Comparison of ENCODE assay signal across 1 cellular context in the genomic region with DNA sequence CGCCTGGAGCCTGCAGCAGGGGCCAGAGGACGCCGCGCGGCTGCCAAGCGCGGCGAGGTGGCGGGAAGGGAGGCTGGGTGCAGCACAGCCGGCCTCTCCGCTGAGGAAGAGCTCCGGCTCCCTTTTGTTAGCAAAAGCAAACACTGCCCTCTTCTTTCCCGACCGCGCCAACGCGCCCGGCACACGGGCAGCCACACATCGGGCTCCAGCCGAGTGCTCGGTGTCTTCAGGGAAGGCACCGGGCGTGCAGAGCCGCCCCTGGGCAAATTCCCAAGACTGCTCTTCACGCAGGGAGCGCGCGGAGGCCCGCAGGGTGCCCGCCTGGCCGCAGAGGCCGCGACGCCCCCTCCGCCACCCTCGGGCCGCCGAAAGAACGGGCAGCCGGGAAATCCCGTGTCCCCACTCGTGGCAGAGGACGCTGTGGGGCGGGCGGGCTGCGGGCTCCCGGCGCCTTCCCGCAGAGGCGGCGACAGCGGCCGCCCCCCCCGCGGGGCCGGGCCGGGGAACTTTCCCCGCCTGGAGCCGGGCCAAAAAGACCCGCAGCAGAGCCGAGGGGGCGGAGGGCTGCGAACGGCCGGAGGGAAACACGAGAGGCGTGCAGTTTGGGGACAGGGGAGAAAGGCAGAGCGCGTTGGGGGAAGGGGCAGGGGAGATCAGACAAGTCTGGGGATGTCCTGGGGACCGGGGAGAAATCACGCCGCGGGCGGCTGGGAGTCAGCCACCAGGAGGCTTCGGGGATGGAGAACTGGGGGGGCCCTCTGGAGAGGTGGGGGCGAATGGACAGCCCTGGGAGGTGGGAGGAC.
TF ChIP-seq lines count a peak whose summit lies in the region.

No MANE protein-coding gene starts in this region.

TF ChIP-seq in HepG2, 621 proteins besides CTCF, POLR2A, EP300 and RAD21 (continued from another document and continues in another):
- TF ChIP-seq, protein P1, sequence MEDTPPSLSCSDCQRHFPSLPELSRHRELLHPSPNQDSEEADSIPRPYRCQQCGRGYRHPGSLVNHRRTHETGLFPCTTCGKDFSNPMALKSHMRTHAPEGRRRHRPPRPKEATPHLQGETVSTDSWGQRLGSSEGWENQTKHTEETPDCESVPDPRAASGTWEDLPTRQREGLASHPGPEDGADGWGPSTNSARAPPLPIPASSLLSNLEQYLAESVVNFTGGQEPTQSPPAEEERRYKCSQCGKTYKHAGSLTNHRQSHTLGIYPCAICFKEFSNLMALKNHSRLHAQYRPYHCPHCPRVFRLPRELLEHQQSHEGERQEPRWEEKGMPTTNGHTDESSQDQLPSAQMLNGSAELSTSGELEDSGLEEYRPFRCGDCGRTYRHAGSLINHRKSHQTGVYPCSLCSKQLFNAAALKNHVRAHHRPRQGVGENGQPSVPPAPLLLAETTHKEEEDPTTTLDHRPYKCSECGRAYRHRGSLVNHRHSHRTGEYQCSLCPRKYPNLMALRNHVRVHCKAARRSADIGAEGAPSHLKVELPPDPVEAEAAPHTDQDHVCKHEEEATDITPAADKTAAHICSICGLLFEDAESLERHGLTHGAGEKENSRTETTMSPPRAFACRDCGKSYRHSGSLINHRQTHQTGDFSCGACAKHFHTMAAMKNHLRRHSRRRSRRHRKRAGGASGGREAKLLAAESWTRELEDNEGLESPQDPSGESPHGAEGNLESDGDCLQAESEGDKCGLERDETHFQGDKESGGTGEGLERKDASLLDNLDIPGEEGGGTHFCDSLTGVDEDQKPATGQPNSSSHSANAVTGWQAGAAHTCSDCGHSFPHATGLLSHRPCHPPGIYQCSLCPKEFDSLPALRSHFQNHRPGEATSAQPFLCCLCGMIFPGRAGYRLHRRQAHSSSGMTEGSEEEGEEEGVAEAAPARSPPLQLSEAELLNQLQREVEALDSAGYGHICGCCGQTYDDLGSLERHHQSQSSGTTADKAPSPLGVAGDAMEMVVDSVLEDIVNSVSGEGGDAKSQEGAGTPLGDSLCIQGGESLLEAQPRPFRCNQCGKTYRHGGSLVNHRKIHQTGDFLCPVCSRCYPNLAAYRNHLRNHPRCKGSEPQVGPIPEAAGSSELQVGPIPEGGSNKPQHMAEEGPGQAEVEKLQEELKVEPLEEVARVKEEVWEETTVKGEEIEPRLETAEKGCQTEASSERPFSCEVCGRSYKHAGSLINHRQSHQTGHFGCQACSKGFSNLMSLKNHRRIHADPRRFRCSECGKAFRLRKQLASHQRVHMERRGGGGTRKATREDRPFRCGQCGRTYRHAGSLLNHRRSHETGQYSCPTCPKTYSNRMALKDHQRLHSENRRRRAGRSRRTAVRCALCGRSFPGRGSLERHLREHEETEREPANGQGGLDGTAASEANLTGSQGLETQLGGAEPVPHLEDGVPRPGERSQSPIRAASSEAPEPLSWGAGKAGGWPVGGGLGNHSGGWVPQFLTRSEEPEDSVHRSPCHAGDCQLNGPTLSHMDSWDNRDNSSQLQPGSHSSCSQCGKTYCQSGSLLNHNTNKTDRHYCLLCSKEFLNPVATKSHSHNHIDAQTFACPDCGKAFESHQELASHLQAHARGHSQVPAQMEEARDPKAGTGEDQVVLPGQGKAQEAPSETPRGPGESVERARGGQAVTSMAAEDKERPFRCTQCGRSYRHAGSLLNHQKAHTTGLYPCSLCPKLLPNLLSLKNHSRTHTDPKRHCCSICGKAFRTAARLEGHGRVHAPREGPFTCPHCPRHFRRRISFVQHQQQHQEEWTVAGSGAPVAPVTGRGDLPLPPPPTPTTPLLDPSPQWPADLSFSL (CRISPR knock-in tag; IDR thresholded peaks at IDR 0.05) = 0 out of 2 replicates have a peak, but pooled peaks have one; percentile 0
- TF ChIP-seq, protein P2, sequence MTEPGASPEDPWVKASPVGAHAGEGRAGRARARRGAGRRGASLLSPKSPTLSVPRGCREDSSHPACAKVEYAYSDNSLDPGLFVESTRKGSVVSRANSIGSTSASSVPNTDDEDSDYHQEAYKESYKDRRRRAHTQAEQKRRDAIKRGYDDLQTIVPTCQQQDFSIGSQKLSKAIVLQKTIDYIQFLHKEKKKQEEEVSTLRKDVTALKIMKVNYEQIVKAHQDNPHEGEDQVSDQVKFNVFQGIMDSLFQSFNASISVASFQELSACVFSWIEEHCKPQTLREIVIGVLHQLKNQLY (CRISPR knock-in tag; IDR thresholded peaks at IDR 0.05) = no peak
- TF ChIP-seq TSC22D2 (CRISPR knock-in tag; IDR thresholded peaks at IDR 0.05; ENCODE audit: borderline replicate concordance) (no peak), ZNF232 (CRISPR knock-in tag; IDR thresholded peaks at IDR 0.05; ENCODE audit: borderline replicate concordance) (no peak), ZNF605 (CRISPR knock-in tag; IDR thresholded peaks at IDR 0.05) (no peak), ETV6 (CRISPR knock-in tag; conservative IDR thresholded peaks at IDR 0.05) (no peak; the same call in 1 of the 2 replicates), KLF11 (CRISPR knock-in tag; IDR thresholded peaks at IDR 0.05) (no peak), SMYD3 (CRISPR knock-in tag; IDR thresholded peaks at IDR 0.05) (no peak), KMT2B (CRISPR knock-in tag; IDR thresholded peaks at IDR 0.05) (no peak), ETV5 (CRISPR knock-in tag; IDR thresholded peaks at IDR 0.05; ENCODE audit: borderline replicate concordance) (no peak; the same call in 1 of the 2 replicates), ASH2L (IDR thresholded peaks at IDR 0.05; ENCODE audit: insufficient read length, low read depth, low read length) (peak; percentile 72), ZNF510 (CRISPR knock-in tag; IDR thresholded peaks at IDR 0.05; ENCODE audit: low read depth) (no peak), FOXJ3 (CRISPR knock-in tag; IDR thresholded peaks at IDR 0.05; ENCODE audit: borderline replicate concordance) (no peak), CCDC6 (CRISPR knock-in tag; IDR thresholded peaks at IDR 0.05) (no peak), MTA1 (CRISPR knock-in tag; IDR thresholded peaks at IDR 0.05; ENCODE audit: borderline replicate concordance) (peak; percentile 84; the same call in 1 of the 2 replicates), HOXA7 (CRISPR knock-in tag; IDR thresholded peaks at IDR 0.05) (no peak), ZNF430 (CRISPR knock-in tag; IDR thresholded peaks at IDR 0.05) (no peak), GTF2F1 (IDR thresholded peaks at IDR 0.05; ENCODE audit: low read length) (no peak), SNAI1 (CRISPR knock-in tag; IDR thresholded peaks at IDR 0.05; ENCODE audit: borderline replicate concordance) (no peak), FOXC1 (CRISPR knock-in tag; IDR thresholded peaks at IDR 0.05; ENCODE audit: borderline replicate concordance) (no peak; the same call in 1 of the 2 replicates), ZSCAN21 (CRISPR knock-in tag; IDR thresholded peaks at IDR 0.05; ENCODE audit: borderline replicate concordance) (0 out of 2 replicates have a peak, but pooled peaks have one; percentile 18), ZBTB1 (CRISPR knock-in tag; IDR thresholded peaks at IDR 0.05; ENCODE audit: borderline replicate concordance) (no peak), FOXO1 (CRISPR knock-in tag; IDR thresholded peaks at IDR 0.05) (no peak), ZNF547 (CRISPR knock-in tag; IDR thresholded peaks at IDR 0.05) (no peak), ZNF263 (CRISPR knock-in tag; IDR thresholded peaks at IDR 0.05) (no peak), ZNF367 (CRISPR knock-in tag; IDR thresholded peaks at IDR 0.05; ENCODE audit: borderline replicate concordance) (no peak), ZNF3 (CRISPR knock-in tag; IDR thresholded peaks at IDR 0.05) (no peak), RFX1 (IDR thresholded peaks at IDR 0.05) (no peak)
- TF ChIP-seq, protein P3, sequence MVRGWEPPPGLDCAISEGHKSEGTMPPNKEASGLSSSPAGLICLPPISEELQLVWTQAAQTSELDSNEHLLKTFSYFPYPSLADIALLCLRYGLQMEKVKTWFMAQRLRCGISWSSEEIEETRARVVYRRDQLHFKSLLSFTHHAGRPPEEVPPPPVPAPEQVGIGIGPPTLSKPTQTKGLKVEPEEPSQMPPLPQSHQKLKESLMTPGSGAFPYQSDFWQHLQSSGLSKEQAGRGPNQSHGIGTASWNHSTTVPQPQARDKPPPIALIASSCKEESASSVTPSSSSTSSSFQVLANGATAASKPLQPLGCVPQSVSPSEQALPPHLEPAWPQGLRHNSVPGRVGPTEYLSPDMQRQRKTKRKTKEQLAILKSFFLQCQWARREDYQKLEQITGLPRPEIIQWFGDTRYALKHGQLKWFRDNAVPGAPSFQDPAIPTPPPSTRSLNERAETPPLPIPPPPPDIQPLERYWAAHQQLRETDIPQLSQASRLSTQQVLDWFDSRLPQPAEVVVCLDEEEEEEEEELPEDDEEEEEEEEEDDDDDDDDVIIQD (CRISPR knock-in tag; IDR thresholded peaks at IDR 0.05; ENCODE audit: low read depth) = no peak
- TF ChIP-seq, protein P4, sequence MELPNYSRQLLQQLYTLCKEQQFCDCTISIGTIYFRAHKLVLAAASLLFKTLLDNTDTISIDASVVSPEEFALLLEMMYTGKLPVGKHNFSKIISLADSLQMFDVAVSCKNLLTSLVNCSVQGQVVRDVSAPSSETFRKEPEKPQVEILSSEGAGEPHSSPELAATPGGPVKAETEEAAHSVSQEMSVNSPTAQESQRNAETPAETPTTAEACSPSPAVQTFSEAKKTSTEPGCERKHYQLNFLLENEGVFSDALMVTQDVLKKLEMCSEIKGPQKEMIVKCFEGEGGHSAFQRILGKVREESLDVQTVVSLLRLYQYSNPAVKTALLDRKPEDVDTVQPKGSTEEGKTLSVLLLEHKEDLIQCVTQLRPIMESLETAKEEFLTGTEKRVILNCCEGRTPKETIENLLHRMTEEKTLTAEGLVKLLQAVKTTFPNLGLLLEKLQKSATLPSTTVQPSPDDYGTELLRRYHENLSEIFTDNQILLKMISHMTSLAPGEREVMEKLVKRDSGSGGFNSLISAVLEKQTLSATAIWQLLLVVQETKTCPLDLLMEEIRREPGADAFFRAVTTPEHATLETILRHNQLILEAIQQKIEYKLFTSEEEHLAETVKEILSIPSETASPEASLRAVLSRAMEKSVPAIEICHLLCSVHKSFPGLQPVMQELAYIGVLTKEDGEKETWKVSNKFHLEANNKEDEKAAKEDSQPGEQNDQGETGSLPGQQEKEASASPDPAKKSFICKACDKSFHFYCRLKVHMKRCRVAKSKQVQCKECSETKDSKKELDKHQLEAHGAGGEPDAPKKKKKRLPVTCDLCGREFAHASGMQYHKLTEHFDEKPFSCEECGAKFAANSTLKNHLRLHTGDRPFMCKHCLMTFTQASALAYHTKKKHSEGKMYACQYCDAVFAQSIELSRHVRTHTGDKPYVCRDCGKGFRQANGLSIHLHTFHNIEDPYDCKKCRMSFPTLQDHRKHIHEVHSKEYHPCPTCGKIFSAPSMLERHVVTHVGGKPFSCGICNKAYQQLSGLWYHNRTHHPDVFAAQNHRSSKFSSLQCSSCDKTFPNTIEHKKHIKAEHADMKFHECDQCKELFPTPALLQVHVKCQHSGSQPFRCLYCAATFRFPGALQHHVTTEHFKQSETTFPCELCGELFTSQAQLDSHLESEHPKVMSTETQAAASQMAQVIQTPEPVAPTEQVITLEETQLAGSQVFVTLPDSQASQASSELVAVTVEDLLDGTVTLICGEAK (IDR thresholded peaks at IDR 0.05) = no peak
- TF ChIP-seq, protein P4 (CRISPR knock-in tag; IDR thresholded peaks at IDR 0.05) = no peak
- TF ChIP-seq, protein P5, sequence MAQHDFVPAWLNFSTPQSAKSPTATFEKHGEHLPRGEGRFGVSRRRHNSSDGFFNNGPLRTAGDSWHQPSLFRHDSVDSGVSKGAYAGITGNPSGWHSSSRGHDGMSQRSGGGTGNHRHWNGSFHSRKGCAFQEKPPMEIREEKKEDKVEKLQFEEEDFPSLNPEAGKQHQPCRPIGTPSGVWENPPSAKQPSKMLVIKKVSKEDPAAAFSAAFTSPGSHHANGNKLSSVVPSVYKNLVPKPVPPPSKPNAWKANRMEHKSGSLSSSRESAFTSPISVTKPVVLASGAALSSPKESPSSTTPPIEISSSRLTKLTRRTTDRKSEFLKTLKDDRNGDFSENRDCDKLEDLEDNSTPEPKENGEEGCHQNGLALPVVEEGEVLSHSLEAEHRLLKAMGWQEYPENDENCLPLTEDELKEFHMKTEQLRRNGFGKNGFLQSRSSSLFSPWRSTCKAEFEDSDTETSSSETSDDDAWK (CRISPR knock-in tag; IDR thresholded peaks at IDR 0.05) = no peak
- TF ChIP-seq, protein P6, sequence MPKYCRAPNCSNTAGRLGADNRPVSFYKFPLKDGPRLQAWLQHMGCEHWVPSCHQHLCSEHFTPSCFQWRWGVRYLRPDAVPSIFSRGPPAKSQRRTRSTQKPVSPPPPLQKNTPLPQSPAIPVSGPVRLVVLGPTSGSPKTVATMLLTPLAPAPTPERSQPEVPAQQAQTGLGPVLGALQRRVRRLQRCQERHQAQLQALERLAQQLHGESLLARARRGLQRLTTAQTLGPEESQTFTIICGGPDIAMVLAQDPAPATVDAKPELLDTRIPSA (CRISPR knock-in tag; IDR thresholded peaks at IDR 0.05; ENCODE audit: borderline replicate concordance) = no peak
- TF ChIP-seq, protein P7, sequence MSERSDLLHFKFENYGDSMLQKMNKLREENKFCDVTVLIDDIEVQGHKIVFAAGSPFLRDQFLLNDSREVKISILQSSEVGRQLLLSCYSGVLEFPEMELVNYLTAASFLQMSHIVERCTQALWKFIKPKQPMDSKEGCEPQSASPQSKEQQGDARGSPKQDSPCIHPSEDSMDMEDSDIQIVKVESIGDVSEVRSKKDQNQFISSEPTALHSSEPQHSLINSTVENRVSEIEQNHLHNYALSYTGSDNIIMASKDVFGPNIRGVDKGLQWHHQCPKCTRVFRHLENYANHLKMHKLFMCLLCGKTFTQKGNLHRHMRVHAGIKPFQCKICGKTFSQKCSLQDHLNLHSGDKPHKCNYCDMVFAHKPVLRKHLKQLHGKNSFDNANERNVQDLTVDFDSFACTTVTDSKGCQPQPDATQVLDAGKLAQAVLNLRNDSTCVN (CRISPR knock-in tag; IDR thresholded peaks at IDR 0.05; ENCODE audit: borderline replicate concordance) = no peak
- TF ChIP-seq, protein P8, sequence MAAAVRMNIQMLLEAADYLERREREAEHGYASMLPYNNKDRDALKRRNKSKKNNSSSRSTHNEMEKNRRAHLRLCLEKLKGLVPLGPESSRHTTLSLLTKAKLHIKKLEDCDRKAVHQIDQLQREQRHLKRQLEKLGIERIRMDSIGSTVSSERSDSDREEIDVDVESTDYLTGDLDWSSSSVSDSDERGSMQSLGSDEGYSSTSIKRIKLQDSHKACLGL (CRISPR knock-in tag; IDR thresholded peaks at IDR 0.05) = no peak
